Comparison of ENCODE assay signal across 8 cellular contexts in the genomic region with DNA sequence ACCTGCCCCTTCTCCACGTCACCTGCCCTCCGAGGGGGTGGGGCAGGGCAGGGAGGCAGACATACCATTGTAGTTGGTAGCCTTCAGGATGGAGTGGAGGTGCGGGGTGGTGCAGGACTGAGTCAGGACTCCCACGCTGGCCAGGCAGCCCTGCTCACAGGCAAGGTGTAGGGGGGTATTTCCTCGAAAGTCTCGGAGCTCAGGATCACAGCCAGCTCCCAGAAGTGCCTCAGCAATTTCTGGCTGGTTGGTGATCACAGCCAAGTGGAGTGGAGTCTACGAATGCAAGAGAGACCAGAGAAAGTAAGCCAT. TPM values are rescaled to one million over a fixed set of nuclear protein-coding genes. Genes with fewer than 3 reads are reported as not detected.
DNase-seq lines count a peak whose midpoint lies in the region; ATAC-seq and TF ChIP-seq lines count a peak whose summit lies in the region.

No MANE protein-coding gene starts in this region.

- TF ChIP-seq POLR2A in GM18951 (IDR thresholded peaks at IDR 0.05; ENCODE audit: extremely low read depth, insufficient read depth, insufficient read length) = peak; percentile 42

- peak overlapping the region; percentile 95 for H3K9ac ChIP-seq in endodermal cell (ENCODE audit: extremely low read depth, low read length, poor library complexity, severe bottlenecking)

- H3K4me3 ChIP-seq in endodermal cell (ENCODE audit: low read length) = peak overlapping the region; percentile 98
- peak overlapping the region; percentile 73 to 77 for H3K4me3 ChIP-seq in aorta (ENCODE audit: low read length in 2 of 2)

- no peak for TF ChIP-seq CTCF in endodermal cell (conservative IDR thresholded peaks at IDR 0.05)
- TF ChIP-seq CTCF in nephron progenitor cell (IDR thresholded peaks at IDR 0.05) = no peak

- H3K4me3 Mint-ChIP-seq in endodermal cell (peak overlapping the region; percentile 94), nephron progenitor cell (peak overlapping the region; percentile 83)

- H3K9me3 Mint-ChIP-seq in endodermal cell (no peaks in the 10 kb centered on the region), nephron progenitor cell (no peaks in the 10 kb centered on the region)

- H3K36me3 ChIP-seq in endodermal cell (ENCODE audit: control insufficient read depth, insufficient read depth, low read length) (peaks cover 37% of the 10 kb centered on the region), aorta (ENCODE audit: control insufficient read depth in 1 of 2, insufficient read depth in 2 of 2, low read length in 1 of 2) (peaks cover 5 to 12% of the 10 kb centered on the region in 2 donors)

- H3K27ac ChIP-seq in endodermal cell (ENCODE audit: low read depth, low read length) = no peak overlapping the region
- peak overlapping the region; percentile 3 to 30 for H3K27ac ChIP-seq in aorta (ENCODE audit: low read depth in 1 of 2, low read length in 2 of 2)

- H3K36me3 Mint-ChIP-seq in endodermal cell (ENCODE audit: low read depth) (peaks cover 44% of the 10 kb centered on the region), nephron progenitor cell (ENCODE audit: low read depth) (peaks cover 42% of the 10 kb centered on the region)

- H3K9me3 ChIP-seq in endodermal cell (ENCODE audit: control insufficient read depth, low read length) (no peaks in the 10 kb centered on the region), aorta (ENCODE audit: control insufficient read depth, low read length) (no peaks in the 10 kb centered on the region)

- in situ Hi-C loops in GM18951 (cut with MboI; ENCODE audit: low sequenced_read_pairs, unreplicated experiment) = loop anchor here (10.0 kb wide), 2 partner anchors 108 to 168 kb away; a partner anchor contains a TSS

- H3K4me1 Mint-ChIP-seq in endodermal cell = peaks cover 50% of the 10 kb centered on the region
- peaks cover 64% of the 10 kb centered on the region for H3K4me1 Mint-ChIP-seq in nephron progenitor cell

- H3K27ac Mint-ChIP-seq in endodermal cell (peak overlapping the region; percentile 88), nephron progenitor cell (no peak overlapping the region)

- no peaks in the 10 kb centered on the region for H3K27me3 Mint-ChIP-seq in endodermal cell (ENCODE audit: insufficient read depth)
- peaks cover 3% of the 10 kb centered on the region for H3K27me3 Mint-ChIP-seq in nephron progenitor cell (ENCODE audit: low read depth, poor library complexity)

- 69 to 73% methylated on average over 2 to 7 of the region's 7 CpGs for WGBS in endodermal cell (ENCODE audit: insufficient coverage in 1 of 2, insufficient read length in 1 of 2), 2 experiments
- 5% methylated on average over 7 of the region's 7 CpGs for WGBS in aorta, 2 donors

- H3K27me3 ChIP-seq in endodermal cell (ENCODE audit: control insufficient read depth, insufficient read depth, low read length, poor library complexity, severe bottlenecking) = no peaks in the 10 kb centered on the region
- no peaks in the 10 kb centered on the region for H3K27me3 ChIP-seq in aorta (ENCODE audit: control insufficient read depth in 1 of 2, insufficient read depth in 2 of 2, low read length in 1 of 2)

- H3K4me1 ChIP-seq in endodermal cell (ENCODE audit: control insufficient read depth, insufficient read depth, low read length) (no peaks in the 10 kb centered on the region), aorta (ENCODE audit: control insufficient read depth in 1 of 2, insufficient read depth in 2 of 2, low read length in 2 of 2) (peaks cover 0 to 6% of the 10 kb centered on the region in 2 donors)

- intact Hi-C loops in aorta (cut with DNase I) = loop anchor here (2.0 to 5.0 kb wide), 3 partner anchors 61 to 110 kb away; a partner anchor contains a TSS

- ATAC-seq in aorta (ENCODE audit: low FRiP score) (no peak), GM18873 (IDR thresholded peaks at IDR 0.05; ENCODE audit: low FRiP score, unreplicated experiment) (no peak)

- DNase-seq in activated CD4-positive, alpha-beta T cell treated with anti-CD3 and anti-CD28 coated beads, Interleukin-2, amount 50 U/mL, for 24 hours (ENCODE audit: low read depth in 1 of 2, low spot score in 1 of 2) = peak; percentile 40 to 42
- peak; percentile 39 for DNase-seq in endodermal cell
- no peak for DNase-seq in nephron progenitor cell
- DNase-seq in aorta = peak in 1 of 2 donors; percentile 54
- no peak for DNase-seq in NCI-H2227 treated with DMSO at 0.1 percent for 48 hours (lab: John Stamatoyannopoulos, UW)
- no peak for DNase-seq in AG20443 (ENCODE audit: low spot score)

RNA-seq across cellular contexts. Expression of a gene that starts 1.5 kb away (rescaled TPM):
- total RNA-seq in endodermal cell = 100 to 1,000 TPM; 148 to 188 TPM
- 64.2 TPM for polyA plus RNA-seq in endodermal cell (2013, experiment 1 of 2)
- polyA plus RNA-seq in endodermal cell (2013, experiment 2 of 2) = 72.6 TPM
- 100 to 1,000 TPM; 126 to 186 TPM for total RNA-seq in aorta
- 10 to 100 TPM; 83.0 to 97.1 TPM for polyA plus RNA-seq in aorta

Comparison
In these comparisons a context has a peak if more than half of its experiments do, and no peak if none do; other contexts are left out.
1. DNase-seq: peak in activated CD4-positive, alpha-beta T cell treated with anti-CD3 and anti-CD28 coated beads, Interleukin-2, amount 50 U/mL, for 24 hours (2 of 2) and endodermal cell (single experiment); none in nephron progenitor cell (single experiment), NCI-H2227 treated with DMSO at 0.1 percent for 48 hours (single experiment) and AG20443 (single experiment).